Comparison of ENCODE assay signal across 2 cellular contexts in genomic region chr5:93226202-93226735, GRCh38.
TF ChIP-seq lines count a peak whose summit lies in the region.

No MANE protein-coding gene starts in this region.

TF ChIP-seq in SK-N-SH, 30 proteins besides CTCF, POLR2A, EP300 and RAD21 (continued from another document):
- TF ChIP-seq ELF1 (IDR thresholded peaks at IDR 0.05) (no peak), MAX (IDR thresholded peaks at IDR 0.05; ENCODE audit: low read depth) (no peak)

TF ChIP-seq in SK-N-SH treated with all-trans-retinoic acid at 6 μM for 48 hours, 23 proteins besides CTCF, POLR2A, EP300 and RAD21 (continued from another document):
- TF ChIP-seq PATZ1 (CRISPR knock-in tag; IDR thresholded peaks at IDR 0.05; ENCODE audit: borderline replicate concordance), result no peak
- no peak for TF ChIP-seq ZFP30 (CRISPR knock-in tag; IDR thresholded peaks at IDR 0.05)
- no peak for TF ChIP-seq GLIS3 (CRISPR knock-in tag; IDR thresholded peaks at IDR 0.05)
- TF ChIP-seq OSR1 (CRISPR knock-in tag; IDR thresholded peaks at IDR 0.05), result no peak
- no peak for TF ChIP-seq ZNF8 (CRISPR knock-in tag; IDR thresholded peaks at IDR 0.05)
- TF ChIP-seq TOX (CRISPR knock-in tag; IDR thresholded peaks at IDR 0.05; ENCODE audit: borderline replicate concordance), result no peak
- no peak for TF ChIP-seq CSDC2 (CRISPR knock-in tag; IDR thresholded peaks at IDR 0.05)
- TF ChIP-seq TSHZ2 (CRISPR knock-in tag; IDR thresholded peaks at IDR 0.05), result no peak
- TF ChIP-seq ESRRG (CRISPR knock-in tag; IDR thresholded peaks at IDR 0.05), result no peak
- TF ChIP-seq ZFP3 (CRISPR knock-in tag; IDR thresholded peaks at IDR 0.05), result no peak
- no peak for TF ChIP-seq ISL1 (CRISPR knock-in tag; IDR thresholded peaks at IDR 0.05)
- TF ChIP-seq ARNTL (CRISPR knock-in tag; IDR thresholded peaks at IDR 0.05; ENCODE audit: borderline replicate concordance, low read depth), result no peak
- TF ChIP-seq ZNF70 (CRISPR knock-in tag; IDR thresholded peaks at IDR 0.05), result no peak
- no peak for TF ChIP-seq CSRNP3 (CRISPR knock-in tag; IDR thresholded peaks at IDR 0.05)
- TF ChIP-seq RARB (CRISPR knock-in tag; IDR thresholded peaks at IDR 0.05), result no peak
- TF ChIP-seq SNAI2 (CRISPR knock-in tag; IDR thresholded peaks at IDR 0.05), result no peak
